Comparison of ENCODE assay signal across 10 cellular contexts in the genomic region with DNA sequence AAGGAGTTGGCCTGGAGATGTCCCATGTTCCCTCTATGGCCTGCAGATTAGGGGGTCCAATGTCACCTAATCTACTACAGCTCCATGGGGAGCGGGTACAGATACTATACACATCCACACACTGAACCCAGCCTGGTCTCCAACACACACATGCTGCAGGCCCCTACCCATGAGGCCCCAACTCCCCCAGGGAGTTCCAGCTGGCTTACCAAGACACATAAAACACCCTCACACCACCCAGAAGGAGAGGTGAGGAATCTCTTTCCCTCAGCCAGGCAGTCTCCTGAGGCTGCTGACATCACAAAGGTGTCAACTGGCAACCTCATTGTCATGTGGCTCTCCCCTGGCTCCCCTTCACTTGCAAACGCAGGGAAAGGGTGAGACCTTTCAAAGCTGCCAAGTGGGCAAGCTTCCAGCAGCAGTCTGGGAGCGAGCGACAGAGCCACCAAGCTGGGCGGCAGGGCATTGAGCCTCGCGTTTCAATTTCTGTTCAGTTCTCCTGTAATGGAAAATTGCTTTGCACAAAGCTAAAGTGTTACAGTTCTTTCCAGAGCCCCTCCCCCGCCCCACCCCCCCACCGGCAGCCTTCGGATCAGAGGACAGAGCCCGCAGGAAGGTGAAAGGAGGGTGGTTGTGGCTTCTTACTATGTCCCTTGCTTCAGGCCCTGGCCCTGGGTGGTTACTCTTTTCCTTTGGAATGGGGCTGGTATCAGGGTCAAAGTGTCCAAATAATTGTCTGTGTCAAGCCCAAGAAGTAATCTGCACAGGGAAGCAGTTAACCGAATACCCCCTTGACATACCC. TPM values are rescaled to one million over a fixed set of nuclear protein-coding genes. Genes with fewer than 3 reads are reported as not detected.
A peak's percentile ranks its signal among the peaks of the same experiment; 100 is the strongest.
DNase-seq lines count a peak whose midpoint lies in the region; ATAC-seq and TF ChIP-seq lines count a peak whose summit lies in the region.
"Had no signal": no experiment of that assay in that cellular context is flagged by ENCODE, and none has a peak within 500 bp of the region (broad histone marks: within the 10 kb centered on the region; RNA-seq: fewer than 3 reads in every experiment).

A gene with protein sequence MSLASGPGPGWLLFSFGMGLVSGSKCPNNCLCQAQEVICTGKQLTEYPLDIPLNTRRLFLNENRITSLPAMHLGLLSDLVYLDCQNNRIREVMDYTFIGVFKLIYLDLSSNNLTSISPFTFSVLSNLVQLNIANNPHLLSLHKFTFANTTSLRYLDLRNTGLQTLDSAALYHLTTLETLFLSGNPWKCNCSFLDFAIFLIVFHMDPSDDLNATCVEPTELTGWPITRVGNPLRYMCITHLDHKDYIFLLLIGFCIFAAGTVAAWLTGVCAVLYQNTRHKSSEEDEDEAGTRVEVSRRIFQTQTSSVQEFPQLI (plus strand): TSS at position 350 of the 802 bp plus-strand sequence. CDS start 297 bp downstream, at position 647.

- DNase-seq in BE2C: peak; percentile 28
- DNase-seq in NCI-H1436 (lab: John Stamatoyannopoulos, UW): peak; percentile 77
- DNase-seq in T47D (ENCODE audit: low read depth in 1 of 2, low spot score in 1 of 2): peak; percentile 18 to 58
- DNase-seq in transverse colon: no peak
- DNase-seq in activated CD4-positive, alpha-beta memory T cell treated with anti-CD3 and anti-CD28 coated beads for 36 hours: no peak
- DNase-seq in GF-D8 (lab: John Stamatoyannopoulos, UW): no peak
- DNase-seq: activated CD4-positive, alpha-beta T cell treated with anti-CD3 and anti-CD28 coated beads for 48 hours had no signal

- no peak for TF ChIP-seq POLR2A in transverse colon (IDR thresholded peaks at IDR 0.05)

- no peak within 1 kb of the TSS for H3K9ac ChIP-seq in liver (ENCODE audit: low read depth in 1 of 2, low read length in 2 of 2)

- no peak for TF ChIP-seq EP300 in transverse colon (IDR thresholded peaks at IDR 0.05; ENCODE audit: low read depth)

- H3K4me3 ChIP-seq in BE2C (ENCODE audit: low read depth, low read length) (no peak within 1 kb of the TSS), liver (ENCODE audit: low read depth in 1 of 3, low read length in 3 of 3) (no peak within 1 kb of the TSS), transverse colon (no peak within 1 kb of the TSS)

- 19% methylated on average over 12 of the region's 12 CpGs for WGBS in liver
- 19 to 83% methylated on average over 1 to 12 of the region's 12 CpGs for WGBS in transverse colon (ENCODE audit: low coverage in 1 of 2), 2 donors

- in situ Hi-C loops in T47D (cut with HindIII; ENCODE audit: low pct_unique_long_range_greater_than_20kb, low sequenced_read_pairs): no loop called here
- in situ Hi-C loops in transverse colon (cut with MboI; ENCODE audit: low pct_ligation_motif_present in 1 of 4, low pct_unique_long_range_greater_than_20kb in 1 of 4, low sequenced_read_pairs in 3 of 4): no loop called here

- H3K4me3 Mint-ChIP-seq in activated CD4-positive, alpha-beta memory T cell treated with anti-CD3 and anti-CD28 coated beads for 36 hours: no peak within 1 kb of the TSS

- POLR2A ChIA-PET in activated CD4-positive, alpha-beta memory T cell treated with anti-CD3 and anti-CD28 coated beads for 36 hours (lab: Charles Lee): no interaction called here

- no peaks in the 10 kb centered on the region; the same call in 1 of the 2 replicates for H3K27me3 ChIP-seq in BE2C
- no peaks in the 10 kb centered on the region for H3K27me3 ChIP-seq in liver (ENCODE audit: control insufficient read depth in 4 of 4, insufficient read depth in 4 of 4, low read length in 3 of 4)
- no peaks in the 10 kb centered on the region for H3K27me3 ChIP-seq in transverse colon

- H3K4me1 ChIP-seq in BE2C: no peaks in the 10 kb centered on the region
- H3K4me1 ChIP-seq in liver (ENCODE audit: control insufficient read depth in 4 of 4, insufficient read depth in 4 of 4, low read length in 3 of 4): peaks cover 0 to 5% (median 0%) of the 10 kb centered on the region in 4 donors
- H3K4me1 ChIP-seq in transverse colon: peaks cover 0 to 3% (median 0%) of the 10 kb centered on the region in 4 donors

- H3K27me3 Mint-ChIP-seq in activated CD4-positive, alpha-beta memory T cell treated with anti-CD3 and anti-CD28 coated beads for 36 hours: peaks cover 25% of the 10 kb centered on the region

- no peak for ATAC-seq in GM18870 (IDR thresholded peaks at IDR 0.05; ENCODE audit: unreplicated experiment)

- no peaks in the 10 kb centered on the region for H3K4me1 Mint-ChIP-seq in activated CD4-positive, alpha-beta memory T cell treated with anti-CD3 and anti-CD28 coated beads for 36 hours (ENCODE audit: low read depth)

- H3K36me3 Mint-ChIP-seq in activated CD4-positive, alpha-beta memory T cell treated with anti-CD3 and anti-CD28 coated beads for 36 hours: no peaks in the 10 kb centered on the region

- peak; percentile 13 to 34 for TF ChIP-seq RAD21 in liver (IDR thresholded peaks at IDR 0.05)

- TF ChIP-seq CTCF in BE2C (IDR thresholded peaks at IDR 0.05; ENCODE audit: low read depth, low read length) (no peak), liver (IDR thresholded peaks at IDR 0.05; ENCODE audit: low read depth, low read length, missing input control) (no peak), transverse colon (IDR thresholded peaks at IDR 0.05) (no peak)

- H3K36me3 ChIP-seq in BE2C (no peaks in the 10 kb centered on the region), liver (ENCODE audit: control insufficient read depth in 4 of 4, insufficient read depth in 3 of 4, low read depth in 1 of 4, low read length in 3 of 4) (no peaks in the 10 kb centered on the region), transverse colon (no peaks in the 10 kb centered on the region)

- H3K27ac Mint-ChIP-seq in activated CD4-positive, alpha-beta memory T cell treated with anti-CD3 and anti-CD28 coated beads for 36 hours: no peak within 1 kb of the TSS

- intact Hi-C loops in transverse colon (cut with DNase I; ENCODE audit: low total_unique reads): no loop called here
- intact Hi-C loops in activated CD4-positive, alpha-beta memory T cell treated with anti-CD3 and anti-CD28 coated beads for 36 hours (cut with micrococcal nuclease): no loop called here

- H3K9me3 Mint-ChIP-seq in activated CD4-positive, alpha-beta memory T cell treated with anti-CD3 and anti-CD28 coated beads for 36 hours: no peaks in the 10 kb centered on the region

- H3K27ac ChIP-seq in liver (ENCODE audit: low read depth in 1 of 2, low read length in 2 of 2) (no peak within 1 kb of the TSS), transverse colon (no peak within 1 kb of the TSS)
- H3K27ac ChIP-seq: C4-2B had no signal

- no peaks in the 10 kb centered on the region for H3K9me3 ChIP-seq in BE2C
- H3K9me3 ChIP-seq in liver (ENCODE audit: control insufficient read depth in 4 of 4, low read length in 3 of 4): no peaks in the 10 kb centered on the region
- no peaks in the 10 kb centered on the region for H3K9me3 ChIP-seq in transverse colon

- CTCF ChIA-PET in activated CD4-positive, alpha-beta memory T cell treated with anti-CD3 and anti-CD28 coated beads for 36 hours (lab: Charles Lee): interaction anchor here (1.0 kb wide), 1 partner anchor 40 kb away, joined by 3 read pairs; no protein-coding TSS in a partner anchor

TF ChIP-seq in liver, 16 proteins besides CTCF, POLR2A, EP300 and RAD21 (continues in another document):
- TF ChIP-seq, protein P1, sequence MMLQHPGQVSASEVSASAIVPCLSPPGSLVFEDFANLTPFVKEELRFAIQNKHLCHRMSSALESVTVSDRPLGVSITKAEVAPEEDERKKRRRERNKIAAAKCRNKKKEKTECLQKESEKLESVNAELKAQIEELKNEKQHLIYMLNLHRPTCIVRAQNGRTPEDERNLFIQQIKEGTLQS (IDR thresholded peaks at IDR 0.05): no peak
- no peak for TF ChIP-seq HNF4A (conservative IDR thresholded peaks at IDR 0.05)
- TF ChIP-seq, protein P2, sequence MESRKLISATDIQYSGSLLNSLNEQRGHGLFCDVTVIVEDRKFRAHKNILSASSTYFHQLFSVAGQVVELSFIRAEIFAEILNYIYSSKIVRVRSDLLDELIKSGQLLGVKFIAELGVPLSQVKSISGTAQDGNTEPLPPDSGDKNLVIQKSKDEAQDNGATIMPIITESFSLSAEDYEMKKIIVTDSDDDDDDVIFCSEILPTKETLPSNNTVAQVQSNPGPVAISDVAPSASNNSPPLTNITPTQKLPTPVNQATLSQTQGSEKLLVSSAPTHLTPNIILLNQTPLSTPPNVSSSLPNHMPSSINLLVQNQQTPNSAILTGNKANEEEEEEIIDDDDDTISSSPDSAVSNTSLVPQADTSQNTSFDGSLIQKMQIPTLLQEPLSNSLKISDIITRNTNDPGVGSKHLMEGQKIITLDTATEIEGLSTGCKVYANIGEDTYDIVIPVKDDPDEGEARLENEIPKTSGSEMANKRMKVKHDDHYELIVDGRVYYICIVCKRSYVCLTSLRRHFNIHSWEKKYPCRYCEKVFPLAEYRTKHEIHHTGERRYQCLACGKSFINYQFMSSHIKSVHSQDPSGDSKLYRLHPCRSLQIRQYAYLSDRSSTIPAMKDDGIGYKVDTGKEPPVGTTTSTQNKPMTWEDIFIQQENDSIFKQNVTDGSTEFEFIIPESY (IDR thresholded peaks at IDR 0.05): no peak
- no peak for TF ChIP-seq RXRA (IDR thresholded peaks at IDR 0.05)
- TF ChIP-seq SP1 (IDR thresholded peaks at IDR 0.05): no peak
- TF ChIP-seq FOXA2 (IDR thresholded peaks at IDR 0.05): no peak
- TF ChIP-seq EGR1 (IDR thresholded peaks at IDR 0.05; ENCODE audit: low read depth in 2 of 2): no peak
- no peak for TF ChIP-seq NR2F2 (IDR thresholded peaks at IDR 0.05)
- no peak for TF ChIP-seq YY1 (IDR thresholded peaks at IDR 0.05)

RNA-seq across cellular contexts. Expression of the gene that starts here (rescaled TPM):
- not detected for polyA plus RNA-seq in BE2C (2012; ENCODE audit: insufficient read depth, insufficient read length, low read depth)
- total RNA-seq in liver: not detected
- polyA plus RNA-seq in liver: not detected
- total RNA-seq in transverse colon: not detected
- not detected for total RNA-seq in activated CD4-positive, alpha-beta memory T cell treated with anti-CD3 and anti-CD28 coated beads for 36 hours

Comparison
In these comparisons a context has a peak if more than half of its experiments do, and no peak if none do; other contexts are left out.
1. DNase-seq: peak in BE2C (single experiment), NCI-H1436 (single experiment) and T47D (2 of 2); none in transverse colon (single experiment), activated CD4-positive, alpha-beta memory T cell treated with anti-CD3 and anti-CD28 coated beads for 36 hours (single experiment) and GF-D8 (single experiment).